ENCODE assay signal across 8 cellular contexts in genomic region chrX:129931411-129932136, GRCh38. TPM values are rescaled to one million over a fixed set of nuclear protein-coding genes. Genes with fewer than 3 reads are reported as not detected.
DNase-seq lines count a peak whose midpoint lies in the region; ATAC-seq, FAIRE-seq and TF ChIP-seq lines count a peak whose summit lies in the region.

No MANE protein-coding gene starts in this region.

- peak overlapping the region; percentile 58 for H2AFZ ChIP-seq in keratinocyte (ENCODE audit: control insufficient read depth, low read length)

- H3K9me3 ChIP-seq in WERI-Rb-1 (ENCODE audit: severe bottlenecking), result no peaks in the 10 kb centered on the region
- no peaks in the 10 kb centered on the region for H3K9me3 ChIP-seq in keratinocyte (ENCODE audit: control insufficient read depth, low read depth, low read length)

- peak overlapping the region; percentile 48 for H3K4me2 ChIP-seq in keratinocyte (ENCODE audit: control insufficient read depth, extremely low read depth, insufficient read depth, low read depth, low read length)

- H3K27ac ChIP-seq in WERI-Rb-1 (peak overlapping the region; percentile 84), keratinocyte (ENCODE audit: control insufficient read depth, insufficient read depth, low read length) (no peak overlapping the region)

- H3K36me3 ChIP-seq in WERI-Rb-1 (peaks cover 7% of the 10 kb centered on the region; the same call in 1 of the 2 replicates), keratinocyte (ENCODE audit: control insufficient read depth in 2 of 2, extremely low read depth in 1 of 2, insufficient read depth in 2 of 2, low read length in 2 of 2) (peaks cover 0 to 3% of the 10 kb centered on the region in 2 experiments)

- no peaks in the 10 kb centered on the region for H3K79me2 ChIP-seq in keratinocyte (ENCODE audit: control insufficient read depth, insufficient read depth, low read length)

- dilution Hi-C loops in keratinocyte (cut with MboI; ENCODE audit: extremely low pct_ligation_motif_present, low sequenced_read_pairs), result no loop called here

- H3K9ac ChIP-seq in keratinocyte (ENCODE audit: control insufficient read depth, extremely low read depth, insufficient read depth, low read length), result peak overlapping the region; percentile 33

- no peaks in the 10 kb centered on the region for H3K9me1 ChIP-seq in keratinocyte (ENCODE audit: control insufficient read depth, extremely low read depth, insufficient read depth, low read length)

- DNase-seq in NCI-H2081 (lab: John Stamatoyannopoulos, UW) (peak; percentile 55 to 62), NCI-H2081 treated with DMSO at 0.1 percent for 48 hours (lab: John Stamatoyannopoulos, UW) (no peak), NCI-H128 (lab: John Stamatoyannopoulos, UW; ENCODE audit: unreplicated experiment) (peak; percentile 43), WERI-Rb-1 (peak; percentile 90), cerebellar cortex (ENCODE audit: low spot score) (peak; percentile 93), keratinocyte (ENCODE audit: low read depth, low spot score) (peak; percentile 17), smooth muscle cell of the brain vasculature (ENCODE audit: low read depth, low spot score) (peak; percentile 72)

- no peaks in the 10 kb centered on the region for H3K4me1 ChIP-seq in keratinocyte (ENCODE audit: control insufficient read depth, extremely low read depth, insufficient read depth, low read length)

- peak; percentile 53 for ATAC-seq in HG02763 (IDR thresholded peaks at IDR 0.05; ENCODE audit: unreplicated experiment)

- FAIRE-seq in keratinocyte (lab: Jason Lieb, UNC), result no peak

- H4K20me1 ChIP-seq in keratinocyte (ENCODE audit: control insufficient read depth, extremely low read depth, insufficient read depth, low read length), result no peaks in the 10 kb centered on the region

- TF ChIP-seq CTCF in WERI-Rb-1 (IDR thresholded peaks at IDR 0.05; ENCODE audit: low read depth, low read length) (no peak), keratinocyte (optimal IDR thresholded peaks at IDR 0.05 in 1 of 3, IDR thresholded peaks at IDR 0.05 in 1 of 3, conservative IDR thresholded peaks at IDR 0.05 in 1 of 3; ENCODE audit: extremely low read depth in 1 of 3, insufficient read depth in 2 of 3, low read length in 3 of 3) (no peak)

- H3K4me3 ChIP-seq in WERI-Rb-1 (ENCODE audit: low read depth, low read length), result peak overlapping the region; percentile 44
- peak overlapping the region; percentile 48 to 57 (median 49) for H3K4me3 ChIP-seq in keratinocyte (ENCODE audit: control insufficient read depth in 2 of 3, extremely low read depth in 1 of 3, insufficient read depth in 2 of 3, low read depth in 1 of 3, low read length in 3 of 3)

- H3K27me3 ChIP-seq in WERI-Rb-1 (ENCODE audit: insufficient read depth, low read depth, severe bottlenecking) (peaks cover 8% of the 10 kb centered on the region), keratinocyte (ENCODE audit: control insufficient read depth, extremely low read depth, insufficient read depth, low read length) (peaks cover 14% of the 10 kb centered on the region)

RNA-seq across cellular contexts. Expression of gene UTP14A, which starts 25.6 kb away (rescaled TPM):
- 18.3 to 30.6 TPM (median 29.1 TPM) in 3 replicates for polyA plus RNA-seq in keratinocyte
- polyA plus RNA-seq in keratinocyte (2011; ENCODE audit: low read depth), result 21.8 TPM
- polyA plus RNA-seq in keratinocyte (2011; cell fraction: cytosol; rRNA removed), result 22.4 and 24.8 TPM in 2 replicates
- 23.7 and 32.5 TPM in 2 replicates for polyA plus RNA-seq in keratinocyte (2011; cell fraction: nucleus; rRNA removed)
- 11.9 and 28.0 TPM in 2 replicates for polyA plus RNA-seq in keratinocyte (2012; ENCODE audit: low replicate concordance)
- 4.4 to 16.2 TPM (median 7.5 TPM) in 3 replicates for polyA minus RNA-seq in keratinocyte
- polyA minus RNA-seq in keratinocyte (2011; cell fraction: cytosol; rRNA and poly(A)+ RNA removed), result 13.2 TPM
- 6.6 and 13.0 TPM in 2 replicates for polyA minus RNA-seq in keratinocyte (2011; cell fraction: nucleus; rRNA and poly(A)+ RNA removed)

RNA-seq across cellular contexts. Expression of gene BCORL1, which starts 50.9 kb away (rescaled TPM):
- polyA plus RNA-seq in keratinocyte, result 0.41 to 1.2 TPM (median 0.54 TPM) in 3 replicates
- polyA plus RNA-seq in keratinocyte (2011; ENCODE audit: low read depth), result 2.3 TPM
- 0.69 and 1.2 TPM in 2 replicates for polyA plus RNA-seq in keratinocyte (2011; cell fraction: cytosol; rRNA removed)
- polyA plus RNA-seq in keratinocyte (2011; cell fraction: nucleus; rRNA removed), result 5.5 and 7.2 TPM in 2 replicates
- polyA plus RNA-seq in keratinocyte (2012; ENCODE audit: low replicate concordance), result 2.5 and 3.5 TPM in 2 replicates
- polyA minus RNA-seq in keratinocyte, result 1.7 to 8.2 TPM (median 1.9 TPM) in 3 replicates
- polyA minus RNA-seq in keratinocyte (2011; cell fraction: cytosol; rRNA and poly(A)+ RNA removed), result 2.5 TPM
- polyA minus RNA-seq in keratinocyte (2011; cell fraction: nucleus; rRNA and poly(A)+ RNA removed), result 3.8 and 7.0 TPM in 2 replicates
